Comparison of ENCODE assay signal across 17 cellular contexts in genomic region chr5:131563434-131564228, GRCh38.
A peak's percentile ranks its signal among the peaks of the same experiment; 100 is the strongest.
DNase-seq lines count a peak whose midpoint lies in the region; TF ChIP-seq lines count a peak whose summit lies in the region.
"Had no signal": no experiment of that assay in that cellular context is flagged by ENCODE, and none has a peak within 500 bp of the region (broad histone marks: within the 10 kb centered on the region; RNA-seq: fewer than 3 reads in every experiment).

No MANE protein-coding gene starts in this region.

- no peaks in the 10 kb centered on the region for H4K20me1 ChIP-seq in Loucy (ENCODE audit: insufficient read depth, low read length, poor library complexity, severe bottlenecking)

- CTCF ChIA-PET in activated CD4-positive, alpha-beta T cell treated with anti-CD3 and anti-CD28 coated beads, Interleukin-2, amount 10 ng/mL, durations not matched to agents 7 days and 5 days (lab: Charles Lee): interaction anchor here (0.6 to 0.9 kb wide), 3 partner anchors 10 to 420 kb away, joined by 3 to 4 read pairs (median 4); no protein-coding TSS in a partner anchor

- no peaks in the 10 kb centered on the region for H3K27me3 Mint-ChIP-seq in activated CD4-positive, alpha-beta T cell treated with anti-CD3 and anti-CD28 coated beads, Interleukin-2, amount 10 ng/mL, durations not matched to agents 24 days and 14 days
- no peaks in the 10 kb centered on the region for H3K27me3 Mint-ChIP-seq in activated CD4-positive, alpha-beta T cell treated with anti-CD3 and anti-CD28 coated beads, Interleukin-2, amount 10 ng/mL, durations not matched to agents 7 days and 5 days
- peaks cover 2% of the 10 kb centered on the region for H3K27me3 Mint-ChIP-seq in endothelial cell (ENCODE audit: unreplicated experiment)

- H3K4me1 Mint-ChIP-seq in activated CD4-positive, alpha-beta T cell treated with anti-CD3 and anti-CD28 coated beads, Interleukin-2, amount 10 ng/mL, durations not matched to agents 24 days and 14 days: peaks cover 17% of the 10 kb centered on the region
- peaks cover 9% of the 10 kb centered on the region for H3K4me1 Mint-ChIP-seq in activated CD4-positive, alpha-beta T cell treated with anti-CD3 and anti-CD28 coated beads, Interleukin-2, amount 10 ng/mL, durations not matched to agents 7 days and 5 days
- peaks cover 12% of the 10 kb centered on the region for H3K4me1 Mint-ChIP-seq in endothelial cell (ENCODE audit: unreplicated experiment)

- H3K4me2 ChIP-seq in Loucy (ENCODE audit: low read depth, low read length, poor library complexity, severe bottlenecking): peak overlapping the region; percentile 24
- H3K4me2 ChIP-seq: PC-9 had no signal

- no peak overlapping the region for H3K4me3 ChIP-seq in Loucy (ENCODE audit: low read length, poor library complexity, severe bottlenecking)
- H3K4me3 ChIP-seq: ovary, PC-9 had no signal

- TF ChIP-seq CTCF in Loucy (conservative IDR thresholded peaks at IDR 0.05; ENCODE audit: low read length): peak; percentile 25
- TF ChIP-seq CTCF in endothelial cell (IDR thresholded peaks at IDR 0.05; ENCODE audit: unreplicated experiment): no peak

- no peaks in the 10 kb centered on the region for H3K9me3 Mint-ChIP-seq in activated CD4-positive, alpha-beta T cell treated with anti-CD3 and anti-CD28 coated beads, Interleukin-2, amount 10 ng/mL, durations not matched to agents 24 days and 14 days
- no peaks in the 10 kb centered on the region for H3K9me3 Mint-ChIP-seq in activated CD4-positive, alpha-beta T cell treated with anti-CD3 and anti-CD28 coated beads, Interleukin-2, amount 10 ng/mL, durations not matched to agents 7 days and 5 days
- no peaks in the 10 kb centered on the region for H3K9me3 Mint-ChIP-seq in endothelial cell (ENCODE audit: unreplicated experiment)

- peaks cover 28% of the 10 kb centered on the region for H3K36me3 Mint-ChIP-seq in activated CD4-positive, alpha-beta T cell treated with anti-CD3 and anti-CD28 coated beads, Interleukin-2, amount 10 ng/mL, durations not matched to agents 24 days and 14 days (ENCODE audit: low read depth)
- H3K36me3 Mint-ChIP-seq in activated CD4-positive, alpha-beta T cell treated with anti-CD3 and anti-CD28 coated beads, Interleukin-2, amount 10 ng/mL, durations not matched to agents 7 days and 5 days (ENCODE audit: low read depth): peaks cover 35% of the 10 kb centered on the region
- H3K36me3 Mint-ChIP-seq in endothelial cell (ENCODE audit: low read depth, unreplicated experiment): no peaks in the 10 kb centered on the region

- H3K9me2 ChIP-seq in Loucy (replicated peaks; ENCODE audit: low read depth, low read length): no peaks in the 10 kb centered on the region

- H3K4me3 Mint-ChIP-seq in activated CD4-positive, alpha-beta T cell treated with anti-CD3 and anti-CD28 coated beads, Interleukin-2, amount 10 ng/mL, durations not matched to agents 24 days and 14 days: no peak overlapping the region
- H3K4me3 Mint-ChIP-seq in activated CD4-positive, alpha-beta T cell treated with anti-CD3 and anti-CD28 coated beads, Interleukin-2, amount 10 ng/mL, durations not matched to agents 7 days and 5 days: no peak overlapping the region
- no peak overlapping the region for H3K4me3 Mint-ChIP-seq in endothelial cell (ENCODE audit: unreplicated experiment)

- H2AFZ ChIP-seq in Loucy (ENCODE audit: low read length): no peak overlapping the region
- H2AFZ ChIP-seq: PC-9 had no signal

- no peaks in the 10 kb centered on the region for H3K9me3 ChIP-seq in Loucy (ENCODE audit: insufficient read depth, low read depth, low read length)
- H3K9me3 ChIP-seq: ovary had no signal

- POLR2A ChIA-PET in activated CD4-positive, alpha-beta T cell treated with anti-CD3 and anti-CD28 coated beads, Interleukin-2, amount 10 ng/mL, durations not matched to agents 7 days and 5 days (lab: Charles Lee): no interaction called here

- peaks cover 27% of the 10 kb centered on the region for H3K79me2 ChIP-seq in Loucy (ENCODE audit: insufficient read depth, low read length)

- H3K36me3 ChIP-seq in Loucy (ENCODE audit: insufficient read depth, low read length): peaks cover 17% of the 10 kb centered on the region; the same call in 1 of the 2 replicates
- H3K36me3 ChIP-seq: ovary had no signal

- peak; percentile 54 for DNase-seq in activated CD4-positive, alpha-beta T cell treated with anti-CD3 and anti-CD28 coated beads, Interleukin-2, amount 10 ng/mL, durations not matched to agents 24 days and 14 days
- DNase-seq in activated CD4-positive, alpha-beta T cell treated with anti-CD3 and anti-CD28 coated beads, Interleukin-2, amount 10 ng/mL, durations not matched to agents 7 days and 5 days: no peak
- DNase-seq in endothelial cell (ENCODE audit: low spot score) (no peak), putamen (ENCODE audit: low spot score) (peak; percentile 14), SKM-1 treated with dmso at 0.1 percent for 144 hours (lab: John Stamatoyannopoulos, UW; ENCODE audit: unreplicated experiment) (no peak), NCI-H2196 (lab: John Stamatoyannopoulos, UW; ENCODE audit: unreplicated experiment) (no peak), NCI-H1105 (lab: John Stamatoyannopoulos, UW) (no peak)
- DNase-seq: activated effector memory CD4-positive, alpha-beta T cell treated with Interleukin-2 at 50 U/mL for 16 hours; amygdala; GF-D8; kidney glomerular epithelial cell; NCI-H1694; NCI-H510A; ovary; PC-9; small intestine had no signal

- no peak overlapping the region for H3K27ac Mint-ChIP-seq in activated CD4-positive, alpha-beta T cell treated with anti-CD3 and anti-CD28 coated beads, Interleukin-2, amount 10 ng/mL, durations not matched to agents 24 days and 14 days
- H3K27ac Mint-ChIP-seq in activated CD4-positive, alpha-beta T cell treated with anti-CD3 and anti-CD28 coated beads, Interleukin-2, amount 10 ng/mL, durations not matched to agents 7 days and 5 days: no peak overlapping the region
- peak overlapping the region; percentile 87 for H3K27ac Mint-ChIP-seq in endothelial cell (ENCODE audit: unreplicated experiment)

- H3K4me1 ChIP-seq in Loucy (ENCODE audit: insufficient read depth, low read length, poor library complexity, severe bottlenecking): peaks cover 10% of the 10 kb centered on the region

- H3K27me3 ChIP-seq in Loucy (ENCODE audit: insufficient read depth, low read length, poor library complexity, severe bottlenecking): no peaks in the 10 kb centered on the region
- H3K27me3 ChIP-seq: ovary had no signal

- intact Hi-C loops in activated CD4-positive, alpha-beta T cell treated with anti-CD3 and anti-CD28 coated beads, Interleukin-2, amount 10 ng/mL, durations not matched to agents 24 days and 14 days (cut with micrococcal nuclease): no loop called here

- no peaks in the 10 kb centered on the region for H3F3A ChIP-seq in Loucy (ENCODE audit: low read depth)

- no peak overlapping the region for H3K9ac ChIP-seq in Loucy (ENCODE audit: low read depth, low read length, poor library complexity, severe bottlenecking)

Comparison
In these comparisons a context has a peak if more than half of its experiments do, and no peak if none do; other contexts are left out.
1. DNase-seq: peak in activated CD4-positive, alpha-beta T cell treated with anti-CD3 and anti-CD28 coated beads, Interleukin-2, amount 10 ng/mL, durations not matched to agents 24 days and 14 days (single experiment) and putamen (single experiment); none in activated CD4-positive, alpha-beta T cell treated with anti-CD3 and anti-CD28 coated beads, Interleukin-2, amount 10 ng/mL, durations not matched to agents 7 days and 5 days (single experiment), endothelial cell (single experiment), SKM-1 treated with dmso at 0.1 percent for 144 hours (single experiment), NCI-H2196 (single experiment) and NCI-H1105 (single experiment).